ENCODE assay signal across 9 cellular contexts in the genomic region with DNA sequence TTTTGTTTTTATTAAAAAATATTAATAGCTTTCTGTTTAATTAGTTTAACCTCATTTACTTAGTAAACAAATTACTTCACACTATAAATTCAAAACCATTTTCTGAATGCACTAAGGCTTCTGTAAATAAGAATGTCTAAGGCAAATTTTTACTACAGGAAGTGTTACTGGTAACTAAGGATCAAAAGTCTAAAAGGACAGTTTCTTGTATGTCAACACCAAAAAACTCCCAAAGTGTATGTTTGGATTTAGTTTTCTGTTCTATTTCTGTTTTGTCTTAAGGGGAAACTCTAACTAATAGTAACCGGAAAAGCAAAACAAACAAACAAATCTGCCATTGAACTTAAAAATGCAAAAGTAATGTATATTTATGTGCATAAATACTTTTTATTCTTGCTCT. TPM values are rescaled to one million over a fixed set of nuclear protein-coding genes. Genes with fewer than 3 reads are reported as not detected.
"Had no signal": no experiment of that assay in that cellular context is flagged by ENCODE, and none has a peak within 500 bp of the region (broad histone marks: within the 10 kb centered on the region; RNA-seq: fewer than 3 reads in every experiment).

No MANE protein-coding gene starts in this region.

- DNase-seq: GDM1, GF-D8 had no signal

- FAIRE-seq: G401.6, GM12878, GM12891, GM12892, GM18507, GM19239 had no signal

- H3K4me3 ChIP-seq: GM12878 had no signal

- ATAC-seq: GM12878 had no signal

RNA-seq across cellular contexts. Expression of a gene that starts 24.7 kb away (rescaled TPM):
- total RNA-seq: G401, GM12878 had no signal
- polyA plus RNA-seq: GM12878 had no signal

RNA-seq across cellular contexts. Expression of a gene that starts 31.2 kb away (rescaled TPM):
- total RNA-seq: G401, GM12878 had no signal
- polyA plus RNA-seq: GM12878 had no signal

RNA-seq across cellular contexts. Expression of a gene that starts 37.8 kb away (rescaled TPM):
- total RNA-seq: G401, GM12878 had no signal
- polyA plus RNA-seq: GM12878 had no signal

RNA-seq across cellular contexts. Expression of a gene that starts 44.4 kb away (rescaled TPM):
- total RNA-seq: G401, GM12878 had no signal
- polyA plus RNA-seq: GM12878 had no signal

RNA-seq across cellular contexts. Expression of a gene that starts 50.9 kb away (rescaled TPM):
- total RNA-seq: G401, GM12878 had no signal
- polyA plus RNA-seq: GM12878 had no signal
